ENCODE assay signal across 8 cellular contexts in genomic region chr9:107489144-107489673, GRCh38. TPM values are rescaled to one million over a fixed set of nuclear protein-coding genes. Genes with fewer than 3 reads are reported as not detected.
DNase-seq lines count a peak whose midpoint lies in the region; ATAC-seq and TF ChIP-seq lines count a peak whose summit lies in the region.

No MANE protein-coding gene starts in this region.

- 0 to 1% (median 1%) methylated on average over 28 to 45 of the region's 46 CpGs for WGBS in psoas muscle, 3 donors

- H3K27ac ChIP-seq in SJCRH30 (no peak overlapping the region), psoas muscle (peak overlapping the region; percentile 94)

- DNase-seq in NCI-H2171 treated with DMSO at 0.1 percent for 48 hours (lab: John Stamatoyannopoulos, UW), result peak; percentile 30
- DNase-seq in NCI-H2171 (lab: John Stamatoyannopoulos, UW), result no peak
- no peak for DNase-seq in SJCRH30
- no peak for DNase-seq in fibroblast of pulmonary artery (ENCODE audit: low read depth)
- no peak for DNase-seq in psoas muscle
- no peak for DNase-seq in amniotic stem cell (lab: John Stamatoyannopoulos, UW)

- intact Hi-C loops in psoas muscle (cut with DNase I), result loop anchor here (2.0 to 10.0 kb wide), 6 partner anchors 262 to 1273 kb away; no protein-coding TSS in a partner anchor

- TF ChIP-seq CTCF in fibroblast of pulmonary artery (IDR thresholded peaks at IDR 0.05; ENCODE audit: low read length, missing control alignments) (no peak), psoas muscle (IDR thresholded peaks at IDR 0.05) (no peak)

- no peaks in the 10 kb centered on the region for H3K4me1 ChIP-seq in SJCRH30
- peaks cover 19% of the 10 kb centered on the region for H3K4me1 ChIP-seq in psoas muscle

- H3K36me3 ChIP-seq in SJCRH30, result no peaks in the 10 kb centered on the region
- H3K36me3 ChIP-seq in psoas muscle (ENCODE audit: insufficient read depth in 1 of 2, low read depth in 1 of 2), result peaks cover 0 to 34% of the 10 kb centered on the region in 2 donors

- H3K27me3 ChIP-seq in SJCRH30 (no peaks in the 10 kb centered on the region), psoas muscle (ENCODE audit: insufficient read depth in 3 of 3, low read length in 2 of 3) (no peaks in the 10 kb centered on the region)

- H3K4me3 ChIP-seq in SJCRH30, result peak overlapping the region; percentile 71
- peak overlapping the region; percentile 85 for H3K4me3 ChIP-seq in fibroblast of pulmonary artery (replicated peaks; ENCODE audit: low read depth, low read length)
- H3K4me3 ChIP-seq in psoas muscle, result peak overlapping the region; percentile 94

- ATAC-seq in HG02759 (IDR thresholded peaks at IDR 0.05; ENCODE audit: unreplicated experiment) (peak; percentile 47), psoas muscle (peak; percentile 39 to 59 (median 50)), GM18873 (IDR thresholded peaks at IDR 0.05; ENCODE audit: low FRiP score, unreplicated experiment) (no peak)

- H3K9me3 ChIP-seq in SJCRH30 (replicated peaks), result no peaks in the 10 kb centered on the region
- no peaks in the 10 kb centered on the region for H3K9me3 ChIP-seq in psoas muscle

RNA-seq across cellular contexts. Expression of gene KLF4, which starts 0.4 kb away (rescaled TPM):
- total RNA-seq in SJCRH30 (2014; rRNA removed; shearing (Covaris generic)), result 3.8 and 3.9 TPM in 2 replicates
- total RNA-seq in psoas muscle, result 10 to 100 TPM; 11.6 to 17.2 (median 14.7) TPM
- 10 to 100 TPM in 2 of 3 donors, 1 to 10 TPM in 1; 7.5 to 14.6 (median 12.0) TPM for polyA plus RNA-seq in psoas muscle
